ENCODE assay signal across 8 cellular contexts in the genomic region with DNA sequence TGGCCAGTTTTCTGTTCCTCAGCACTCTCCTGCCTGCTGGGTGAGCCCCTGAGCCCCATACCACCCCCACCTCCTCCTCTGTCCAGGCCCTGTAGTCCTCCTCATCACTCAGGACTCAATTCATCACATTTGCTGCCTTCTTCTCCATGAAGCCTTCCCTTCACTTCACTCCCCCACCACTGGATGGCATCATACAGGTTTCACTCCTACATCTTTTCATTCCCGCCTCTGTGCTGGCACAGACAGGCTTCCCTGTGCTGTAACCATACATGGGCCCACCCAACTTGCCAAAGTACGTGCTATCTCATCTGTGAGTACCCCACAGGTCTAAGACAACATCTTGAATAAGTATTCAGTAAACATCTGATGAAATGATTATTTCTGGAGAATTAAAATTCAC. TPM values are rescaled to one million over a fixed set of nuclear protein-coding genes. Genes with fewer than 3 reads are reported as not detected.
DNase-seq lines count a peak whose midpoint lies in the region; ATAC-seq, FAIRE-seq and TF ChIP-seq lines count a peak whose summit lies in the region.

No MANE protein-coding gene starts in this region.

- no peak overlapping the region for H3K18ac ChIP-seq in H1 (ENCODE audit: extremely low read depth, low read length)

- H2AFZ ChIP-seq in H1 (ENCODE audit: low read length), result no peak overlapping the region

- H4K5ac ChIP-seq in H1 (ENCODE audit: insufficient read length, low read depth, low read length), result no peak overlapping the region

- H3K79me2 ChIP-seq in H1 (ENCODE audit: control insufficient read depth in 1 of 2, insufficient read depth in 2 of 2, low read length in 2 of 2), result peaks cover 0 to 76% of the 10 kb centered on the region in 2 experiments; a peak in 3 of 4 replicates

- no peak overlapping the region for H2BK12ac ChIP-seq in H1 (ENCODE audit: low read depth, low read length)

- H3K79me1 ChIP-seq in H1 (ENCODE audit: low read depth, low read length), result peaks cover 16% of the 10 kb centered on the region

- H3K36me3 ChIP-seq in H1 (ENCODE audit: control insufficient read depth in 2 of 4, insufficient read depth in 4 of 4, low read length in 3 of 4) (no peaks in the 10 kb centered on the region), rectal smooth muscle tissue (ENCODE audit: control insufficient read depth, insufficient read depth, low read length) (no peaks in the 10 kb centered on the region)

- TF ChIP-seq EP300 in H1 (IDR thresholded peaks at IDR 0.05; ENCODE audit: borderline replicate concordance in 1 of 2, low read depth in 2 of 2, low read length in 2 of 2), result no peak

- no peak overlapping the region for H3K23ac ChIP-seq in H1 (ENCODE audit: insufficient read length)

- TF ChIP-seq CTCF in H1 (IDR thresholded peaks at IDR 0.05; ENCODE audit: control extremely low read depth in 1 of 3, insufficient read depth in 1 of 3, low read depth in 1 of 3, low read length in 3 of 3), result peak; percentile 47 to 79 (median 56)

- H4K20me1 ChIP-seq in H1 (replicated peaks in 1 of 2; ENCODE audit: control insufficient read depth in 1 of 2, insufficient read depth in 2 of 2, low read length in 2 of 2), result peaks cover 6 to 18% of the 10 kb centered on the region in 2 experiments

- POLR2A ChIA-PET in H1 (lab: Charles Lee; ENCODE audit: partially characterized antibody), result no interaction called here

- H2BK20ac ChIP-seq in H1 (ENCODE audit: low read length), result no peak overlapping the region

- WGBS in H1 (ENCODE audit: extremely low coverage in 1 of 2, insufficient coverage in 1 of 2, insufficient read length in 1 of 2, insufficient replicate concordance in 2 of 2, low coverage in 1 of 2, low lambda C conversion rate in 2 of 2, missing lambda C conversion rate in 1 of 2), 2 experiments, result 78% methylated on average over 2 of the region's 2 CpGs; no CpG with 5 or more reads in 1 of the 2 experiments

- TF ChIP-seq RAD21 in H1 (IDR thresholded peaks at IDR 0.05 in 1 of 2, conservative IDR thresholded peaks at IDR 0.05 in 1 of 2; ENCODE audit: low read depth in 2 of 2, low read length in 2 of 2), result peak; percentile 57 to 66; a peak in 3 of 4 replicates

- no peak overlapping the region for H3K4me3 Mint-ChIP-seq in stimulated activated naive CD8-positive, alpha-beta T cell treated with anti-CD3 and anti-CD28 coated beads, Interleukin-15, amount 100 ng/mL, for 72 hours

- H4K8ac ChIP-seq in H1 (ENCODE audit: extremely low read depth, insufficient read depth, low read length), result no peak overlapping the region

- H3K4me1 Mint-ChIP-seq in stimulated activated naive CD8-positive, alpha-beta T cell treated with anti-CD3 and anti-CD28 coated beads, Interleukin-15, amount 100 ng/mL, for 72 hours, result peaks cover 58% of the 10 kb centered on the region

- H3K27ac Mint-ChIP-seq in stimulated activated naive CD8-positive, alpha-beta T cell treated with anti-CD3 and anti-CD28 coated beads, Interleukin-15, amount 100 ng/mL, for 72 hours, result peak overlapping the region in 1 of 2 donors; percentile 90

- no peaks in the 10 kb centered on the region for H3K9me3 ChIP-seq in H1 (ENCODE audit: insufficient read depth in 2 of 2, low read depth in 1 of 2, low read length in 1 of 2)

- DNase-seq in stimulated activated naive CD8-positive, alpha-beta T cell treated with anti-CD3 and anti-CD28 coated beads, Interleukin-15, Interleukin-2, amounts not matched to agents 100 U/mL and 50 U/mL, for 24 hours, result peak; percentile 27
- no peak for DNase-seq in stimulated activated naive CD8-positive, alpha-beta T cell treated with anti-CD3 and anti-CD28 coated beads, Interleukin-15, amount 100 ng/mL, for 72 hours
- peak; percentile 52 for DNase-seq in RKO (ENCODE audit: low spot score)
- DNase-seq in H1 (ENCODE audit: low read depth in 1 of 2, low spot score in 2 of 2), result no peak

- no peaks in the 10 kb centered on the region for H3K27me3 Mint-ChIP-seq in stimulated activated naive CD8-positive, alpha-beta T cell treated with anti-CD3 and anti-CD28 coated beads, Interleukin-15, amount 100 ng/mL, for 72 hours

- ATAC-seq in stimulated activated naive CD8-positive, alpha-beta T cell treated with anti-CD3 and anti-CD28 coated beads, Interleukin-15, Interleukin-2, amounts not matched to agents 100 U/mL and 50 U/mL, for 24 hours, result no peak
- no peak for ATAC-seq in stimulated activated naive CD8-positive, alpha-beta T cell treated with anti-CD3 and anti-CD28 coated beads, Interleukin-15, amount 100 ng/mL, for 72 hours
- ATAC-seq in HG03378 (IDR thresholded peaks at IDR 0.05; ENCODE audit: unreplicated experiment) (no peak), GM18861 (IDR thresholded peaks at IDR 0.05; ENCODE audit: unreplicated experiment) (no peak), GM19395 (IDR thresholded peaks at IDR 0.05; ENCODE audit: unreplicated experiment) (no peak)

- CTCF ChIA-PET in H1 (lab: Charles Lee; ENCODE audit: partially characterized antibody), result interaction anchor here (0.6 to 4.8 kb wide), 11 partner anchors 18 to 352 kb away, joined by 3 to 32 read pairs (median 4); no protein-coding TSS in a partner anchor

- TF ChIP-seq POLR2A in H1 (IDR thresholded peaks at IDR 0.05; ENCODE audit: control extremely low read depth in 1 of 2, low read depth in 2 of 2, low read length in 2 of 2), result no peak

- H3K14ac ChIP-seq in H1 (ENCODE audit: insufficient read length), result no peak overlapping the region

- H3K4ac ChIP-seq in H1 (replicated peaks; ENCODE audit: insufficient read length, low read depth, low read length), result no peak overlapping the region

- H2BK5ac ChIP-seq in H1 (ENCODE audit: low read depth, low read length), result no peak overlapping the region

- no peak overlapping the region for H2BK15ac ChIP-seq in H1 (ENCODE audit: low read length)

- H3K27me3 ChIP-seq in H1 (replicated peaks in 1 of 4; ENCODE audit: control insufficient read depth in 3 of 4, extremely low read depth in 1 of 4, insufficient read depth in 3 of 4, low read length in 3 of 4) (no peaks in the 10 kb centered on the region), rectal smooth muscle tissue (ENCODE audit: control insufficient read depth, insufficient read depth, low read length) (no peaks in the 10 kb centered on the region)

- H3K4me2 ChIP-seq in H1 (ENCODE audit: insufficient read depth in 1 of 2, low read depth in 2 of 2, low read length in 2 of 2), result no peak overlapping the region

- H3K9ac ChIP-seq in H1 (replicated peaks in 1 of 4; ENCODE audit: extremely low read depth in 1 of 4, low read depth in 3 of 4, low read length in 3 of 4) (no peak overlapping the region), rectal smooth muscle tissue (ENCODE audit: low read length) (no peak overlapping the region)

- H3K23me2 ChIP-seq in H1 (ENCODE audit: low read depth, low read length), result no peaks in the 10 kb centered on the region

- H3K9me3 Mint-ChIP-seq in stimulated activated naive CD8-positive, alpha-beta T cell treated with anti-CD3 and anti-CD28 coated beads, Interleukin-15, amount 100 ng/mL, for 72 hours, result no peaks in the 10 kb centered on the region

- no peak overlapping the region for H2AK5ac ChIP-seq in H1 (ENCODE audit: low read depth, low read length)

- no peak overlapping the region for H4K91ac ChIP-seq in H1 (replicated peaks; ENCODE audit: insufficient read length, low read length)

- 0 out of 2 replicates have a peak overlapping the region, but pooled peaks have one; percentile 11 for H3K27ac ChIP-seq in H1 (ENCODE audit: low read depth, low read length)
- peak overlapping the region; percentile 93 for H3K27ac ChIP-seq in rectal smooth muscle tissue (ENCODE audit: low read depth, low read length)

- peaks cover 28 to 43% (median 41%) of the 10 kb centered on the region in 4 experiments for H3K4me1 ChIP-seq in H1 (replicated peaks in 1 of 4; ENCODE audit: control insufficient read depth in 3 of 4, insufficient read depth in 4 of 4, low read length in 3 of 4)
- H3K4me1 ChIP-seq in rectal smooth muscle tissue (ENCODE audit: control insufficient read depth, insufficient read depth, low read length), result peaks cover 81% of the 10 kb centered on the region

- H3K56ac ChIP-seq in H1 (replicated peaks; ENCODE audit: insufficient read length, low read depth, low read length), result no peak overlapping the region

- H3K4me3 ChIP-seq in H1 (ENCODE audit: extremely low read depth in 1 of 4, insufficient read depth in 2 of 4, low read depth in 3 of 4, low read length in 4 of 4) (no peak overlapping the region), rectal smooth muscle tissue (ENCODE audit: low read length) (no peak overlapping the region)

- peak; percentile 93 for FAIRE-seq in H1 (lab: Jason Lieb, UNC)

- no peak overlapping the region for H2BK120ac ChIP-seq in H1 (replicated peaks; ENCODE audit: low read depth, low read length)

TF ChIP-seq in H1, 55 proteins besides CTCF, POLR2A, EP300 and RAD21:
- TF ChIP-seq, protein P1, sequence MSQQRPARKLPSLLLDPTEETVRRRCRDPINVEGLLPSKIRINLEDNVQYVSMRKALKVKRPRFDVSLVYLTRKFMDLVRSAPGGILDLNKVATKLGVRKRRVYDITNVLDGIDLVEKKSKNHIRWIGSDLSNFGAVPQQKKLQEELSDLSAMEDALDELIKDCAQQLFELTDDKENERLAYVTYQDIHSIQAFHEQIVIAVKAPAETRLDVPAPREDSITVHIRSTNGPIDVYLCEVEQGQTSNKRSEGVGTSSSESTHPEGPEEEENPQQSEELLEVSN (IDR thresholded peaks at IDR 0.05), result peak; percentile 36; the same call in 1 of the 2 replicates
- no peak for TF ChIP-seq YY1 (IDR thresholded peaks at IDR 0.05; ENCODE audit: low read depth, low read length)

RNA-seq across cellular contexts. Expression of a gene that starts 56.9 kb away (rescaled TPM):
- 1.6 and 1.7 TPM in 2 replicates for total RNA-seq in H1 (2021; fragmentation: NEBNext Ultra II Directional; extraction: Animal tissue kit (Norgen Biotek cat#: 25700))
- 1.0 and 1.6 TPM in 2 replicates for polyA plus RNA-seq in H1 (2011; rRNA removed)
- 0.96 TPM for polyA plus RNA-seq in H1 (2011; cell fraction: cytosol; rRNA removed)
- polyA plus RNA-seq in H1 (2011; cell fraction: nucleus; rRNA removed), result 1.5 TPM
- 1.6 to 2.1 TPM (median 1.8 TPM) in 4 replicates for polyA plus RNA-seq in H1 (2012, experiment 1 of 2)
- polyA plus RNA-seq in H1 (2012, experiment 2 of 2), result 1.8 TPM
- polyA plus RNA-seq in H1 (2013, experiment 1 of 2), result 2.7 TPM
- 3.0 TPM for polyA plus RNA-seq in H1 (2013, experiment 2 of 2)
- 0.32 and 1.1 TPM in 2 replicates for polyA minus RNA-seq in H1 (2011; rRNA and poly(A)+ RNA removed)
- not detected for polyA minus RNA-seq in H1 (2011; cell fraction: cytosol; rRNA and poly(A)+ RNA removed)
- 1.2 TPM for polyA minus RNA-seq in H1 (2011; cell fraction: nucleus; rRNA and poly(A)+ RNA removed)

Comparison
In these comparisons a context has a peak if more than half of its experiments do, and no peak if none do; other contexts are left out.
1. DNase-seq: peak in stimulated activated naive CD8-positive, alpha-beta T cell treated with anti-CD3 and anti-CD28 coated beads, Interleukin-15, Interleukin-2, amounts not matched to agents 100 U/mL and 50 U/mL, for 24 hours (single experiment) and RKO (single experiment); none in stimulated activated naive CD8-positive, alpha-beta T cell treated with anti-CD3 and anti-CD28 coated beads, Interleukin-15, amount 100 ng/mL, for 72 hours (0 of 2) and H1 (0 of 2).